Comparison of ENCODE assay signal across 9 cellular contexts in the genomic region with DNA sequence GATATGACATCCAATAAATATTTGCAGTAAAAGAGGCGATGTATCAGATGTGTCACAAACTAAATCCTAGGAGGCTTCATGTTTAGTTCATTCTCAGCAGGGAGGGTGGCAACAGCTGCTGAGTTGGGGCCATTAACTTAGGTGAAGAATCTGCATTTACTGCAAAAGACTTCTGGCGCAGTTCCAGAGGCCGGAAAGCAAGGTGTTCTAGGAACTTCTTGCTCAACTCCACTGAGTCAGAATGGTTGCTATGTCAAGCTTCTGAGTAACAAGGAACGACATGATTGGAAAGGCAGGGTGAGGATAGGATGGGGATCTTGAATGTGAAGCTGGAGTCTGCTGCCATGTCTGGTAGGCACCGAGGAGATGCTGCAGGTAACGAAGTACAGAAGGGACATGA. TPM values are rescaled to one million over a fixed set of nuclear protein-coding genes. Genes with fewer than 3 reads are reported as not detected.
A peak's percentile ranks its signal among the peaks of the same experiment; 100 is the strongest.
DNase-seq lines count a peak whose midpoint lies in the region; FAIRE-seq and TF ChIP-seq lines count a peak whose summit lies in the region.
"Had no signal": no experiment of that assay in that cellular context is flagged by ENCODE, and none has a peak within 500 bp of the region (broad histone marks: within the 10 kb centered on the region; RNA-seq: fewer than 3 reads in every experiment).

No MANE protein-coding gene starts in this region.

- POLR2A ChIA-PET in Caco-2 (lab: Charles Lee) = interaction anchor here (0.6 kb wide), 1 partner anchor 17 kb away, joined by 3 read pairs; no protein-coding TSS in a partner anchor

- CTCF ChIA-PET in Caco-2 (lab: Charles Lee) = interaction anchor here (1.0 to 2.1 kb wide), 3 partner anchors 11 to 125 kb away, joined by 3 to 9 read pairs (median 6); a partner anchor contains a TSS

- peaks cover 46% of the 10 kb centered on the region for H3K4me1 Mint-ChIP-seq in Caco-2 (ENCODE audit: low read depth, unreplicated experiment)

- H3K27me3 Mint-ChIP-seq in Caco-2 (ENCODE audit: insufficient read depth, unreplicated experiment) = no peaks in the 10 kb centered on the region

- H3K4me3 Mint-ChIP-seq in Caco-2 (ENCODE audit: unreplicated experiment) = no peak overlapping the region

- no peak for TF ChIP-seq EP300 in Ishikawa (IDR thresholded peaks at IDR 0.05; ENCODE audit: borderline replicate concordance)

- H3K27me3 ChIP-seq in Caco-2 (replicated peaks; ENCODE audit: control insufficient read depth, insufficient read depth, low read length) (no peaks in the 10 kb centered on the region), osteoblast (ENCODE audit: insufficient read depth, low read length) (no peaks in the 10 kb centered on the region)

- H3K36me3 Mint-ChIP-seq in Caco-2 (ENCODE audit: insufficient read depth, unreplicated experiment) = peaks cover 88% of the 10 kb centered on the region

- BruUV-seq in Caco-2 (replicated peaks; lab: Mats Ljungman, UMichigan) = no TSS peak

- H3K27ac Mint-ChIP-seq in Caco-2 (ENCODE audit: unreplicated experiment) = peak overlapping the region; percentile 18

- TF ChIP-seq POLR2A in GM12891 (IDR thresholded peaks at IDR 0.05; ENCODE audit: low read depth, low read length) = no peak

- H3K9me3 ChIP-seq in Caco-2 (no peaks in the 10 kb centered on the region), osteoblast (ENCODE audit: low read depth, low read length) (no peaks in the 10 kb centered on the region)

- H3K79me2 ChIP-seq in osteoblast (ENCODE audit: insufficient read depth, low read length) = peaks cover 100% of the 10 kb centered on the region

- intact Hi-C loops in Caco-2 (cut with micrococcal nuclease; ENCODE audit: unreplicated experiment) = loop anchor here (10.0 kb wide), 1 partner anchor 405 kb away; a partner anchor contains a TSS

- peaks cover 91% of the 10 kb centered on the region for H4K20me1 ChIP-seq in osteoblast (ENCODE audit: insufficient read depth, low read length)

- no peaks in the 10 kb centered on the region for H3K9me3 Mint-ChIP-seq in Caco-2 (ENCODE audit: unreplicated experiment)

- H3K4me2 ChIP-seq in osteoblast (ENCODE audit: insufficient read depth, low read length) = no peak overlapping the region

- no peak for TF ChIP-seq RAD21 in Ishikawa (IDR thresholded peaks at IDR 0.05; ENCODE audit: low read depth)

- H3K4me1 ChIP-seq in Caco-2 = peaks cover 28% of the 10 kb centered on the region
- peaks cover 54% of the 10 kb centered on the region for H3K4me1 ChIP-seq in osteoblast (ENCODE audit: insufficient read depth, low read length)

- no peak for TF ChIP-seq CTCF in Caco-2 (IDR thresholded peaks at IDR 0.05; ENCODE audit: insufficient read depth in 1 of 2, low read depth in 1 of 2, low read length in 1 of 2, severe bottlenecking in 1 of 2, unreplicated experiment in 1 of 2)
- no peak for TF ChIP-seq CTCF in osteoblast (IDR thresholded peaks at IDR 0.05; ENCODE audit: extremely low read depth, low read depth, low read length)

- no peak for DNase-seq in Caco-2
- DNase-seq in dermis blood vessel endothelial cell = peak; percentile 53
- DNase-seq in osteoblast (ENCODE audit: insufficient read length, low spot score, missing footprints) = no peak
- no peak for DNase-seq in Ammon's horn (ENCODE audit: low spot score)
- no peak for DNase-seq in activated effector memory CD4-positive, alpha-beta T cell treated with Interleukin-2 at 50 U/mL for 16 hours
- DNase-seq in GM12891 (ENCODE audit: insufficient read length, low spot score) = no peak
- DNase-seq in stimulated activated naive CD4-positive, alpha-beta T cell (lab: John Stamatoyannopoulos, UW) = no peak
- DNase-seq: NCI-H446 treated with DMSO at 0.1 percent for 48 hours had no signal

- H2AFZ ChIP-seq in osteoblast (ENCODE audit: low read length) = no peak overlapping the region

- peak overlapping the region; percentile 18 for H3K27ac ChIP-seq in osteoblast (ENCODE audit: low read depth, low read length)

- no peak for FAIRE-seq in GM12891 (lab: Jason Lieb, UNC)

- H3K36me3 ChIP-seq in Caco-2 (ENCODE audit: control insufficient read depth, insufficient read depth, low read length) (no peaks in the 10 kb centered on the region; the same call in 1 of the 2 replicates), osteoblast (ENCODE audit: insufficient read depth, low read length) (peaks cover 11% of the 10 kb centered on the region)

- H3K4me3 ChIP-seq in Caco-2 (ENCODE audit: low read depth, low read length) (no peak overlapping the region), osteoblast (ENCODE audit: insufficient read depth, low read length) (no peak overlapping the region)

TF ChIP-seq in Ishikawa, 13 proteins besides CTCF, POLR2A, EP300 and RAD21:
- TF ChIP-seq TCF12 (IDR thresholded peaks at IDR 0.05; ENCODE audit: low read depth) (no peak), EGR1 (IDR thresholded peaks at IDR 0.05) (no peak), TAF1 (IDR thresholded peaks at IDR 0.05; ENCODE audit: low read depth) (no peak), NFIC (IDR thresholded peaks at IDR 0.05) (peak; percentile 43; the same call in 1 of the 2 replicates), CREB1 (IDR thresholded peaks at IDR 0.05; ENCODE audit: low read depth) (no peak), TEAD4 (IDR thresholded peaks at IDR 0.05) (no peak), FOXM1 (IDR thresholded peaks at IDR 0.05; ENCODE audit: borderline replicate concordance, low read depth) (no peak)
- TF ChIP-seq, protein P1, sequence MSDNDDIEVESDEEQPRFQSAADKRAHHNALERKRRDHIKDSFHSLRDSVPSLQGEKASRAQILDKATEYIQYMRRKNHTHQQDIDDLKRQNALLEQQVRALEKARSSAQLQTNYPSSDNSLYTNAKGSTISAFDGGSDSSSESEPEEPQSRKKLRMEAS (IDR thresholded peaks at IDR 0.05) = no peak

TF ChIP-seq in GM12891, 5 proteins besides CTCF, POLR2A, EP300 and RAD21:
- TF ChIP-seq TAF1 (IDR thresholded peaks at IDR 0.05; ENCODE audit: low read depth, low read length) (no peak), POLR2AphosphoS5 (IDR thresholded peaks at IDR 0.05; ENCODE audit: low read depth, low read length) (no peak), SPI1 (IDR thresholded peaks at IDR 0.05; ENCODE audit: low read depth, low read length) (no peak), POU2F2 (IDR thresholded peaks at IDR 0.05; ENCODE audit: low read depth, low read length) (no peak), PAX5 (IDR thresholded peaks at IDR 0.05; ENCODE audit: insufficient read depth, low read length, severe bottlenecking) (no peak)

RNA-seq across cellular contexts. Expression of a gene that starts 11.7 kb away (rescaled TPM):
- total RNA-seq in Caco-2 (2022) (154 and 157 TPM in 2 replicates), dermis blood vessel endothelial cell (28.8 and 53.0 TPM in 2 replicates), osteoblast (23.5 and 26.2 TPM in 2 replicates)
- 20.3 TPM for polyA plus RNA-seq in GM12891 (2012; ENCODE audit: low read depth, missing spikeins)

RNA-seq across cellular contexts. Expression of a gene that starts 38.8 kb away (rescaled TPM):
- total RNA-seq in Caco-2 (2022) (170 and 188 TPM in 2 replicates), dermis blood vessel endothelial cell (71.5 and 75.9 TPM in 2 replicates), osteoblast (43.3 and 53.2 TPM in 2 replicates)
- polyA plus RNA-seq in GM12891 (2012; ENCODE audit: low read depth, missing spikeins) = 54.4 TPM

RNA-seq across cellular contexts. Expression of a gene that starts 39.1 kb away (rescaled TPM):
- 12.9 and 13.2 TPM in 2 replicates for total RNA-seq in Caco-2 (2022)
- 8.5 and 9.2 TPM in 2 replicates for total RNA-seq in dermis blood vessel endothelial cell
- 9.7 and 10.5 TPM in 2 replicates for total RNA-seq in osteoblast
- 1.6 TPM for polyA plus RNA-seq in GM12891 (2012; ENCODE audit: low read depth, missing spikeins)
